ENCODE assay signal across 8 cellular contexts in the genomic region with DNA sequence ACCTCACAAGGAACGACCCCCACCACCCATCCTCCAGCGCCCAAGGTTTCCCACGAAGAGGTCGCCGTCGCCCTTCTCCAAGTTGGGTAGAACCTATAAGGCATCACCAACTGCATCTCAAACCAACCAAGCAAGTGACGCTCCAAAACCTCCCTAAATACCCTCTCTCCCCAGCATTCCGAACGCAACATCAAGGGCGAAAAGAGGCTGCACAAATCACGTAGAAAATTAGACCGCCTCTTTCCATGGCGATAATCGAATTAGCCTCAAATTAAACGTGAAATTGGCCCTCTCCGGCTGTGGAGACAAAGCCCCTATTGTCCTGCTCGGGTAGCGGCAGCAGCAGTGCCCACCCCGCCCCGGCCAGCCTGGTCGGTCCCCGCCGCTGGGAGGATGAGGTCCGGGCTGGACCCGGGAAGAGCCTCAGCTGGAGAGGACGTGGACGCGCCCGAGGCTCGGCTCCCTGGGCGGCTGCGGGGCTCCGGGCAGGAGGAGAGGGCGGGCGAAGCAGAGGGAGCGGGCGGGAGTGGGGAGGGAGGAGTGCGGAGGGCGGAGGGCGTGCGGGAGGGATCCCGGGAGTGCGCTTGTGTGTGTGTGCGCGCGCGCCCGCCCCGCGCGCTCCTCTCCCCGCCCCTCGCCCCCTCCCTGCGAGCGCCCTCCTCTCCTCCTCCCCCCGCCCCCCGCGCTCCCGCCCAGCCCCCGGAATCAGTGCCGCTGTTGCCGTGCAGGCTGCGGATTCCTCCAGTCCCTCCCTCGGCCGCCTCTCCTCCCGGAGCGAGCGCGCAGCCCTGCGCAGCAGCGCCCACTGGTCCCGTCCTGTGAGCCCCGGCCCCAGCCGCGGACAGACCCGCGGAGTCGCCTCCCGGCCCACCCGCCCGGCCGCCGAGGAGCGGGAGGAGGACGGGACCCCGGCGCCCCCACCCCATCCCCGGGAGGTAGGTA. TPM values are rescaled to one million over a fixed set of nuclear protein-coding genes. Genes with fewer than 3 reads are reported as not detected.
A peak's percentile ranks its signal among the peaks of the same experiment; 100 is the strongest.
DNase-seq lines count a peak whose midpoint lies in the region; ATAC-seq and TF ChIP-seq lines count a peak whose summit lies in the region.

Gene SPTBN1 (plus strand): TSS at position 744 of the 942 bp plus-strand sequence. CDS start 70,092 bp downstream, outside the sequence.

- TF ChIP-seq RAD21 in HCT116 (IDR thresholded peaks at IDR 0.05; ENCODE audit: low read depth): no peak

- H4K20me1 ChIP-seq in HCT116 (ENCODE audit: insufficient read depth): no peaks in the 10 kb centered on the region

- peak within 1 kb of the TSS; percentile 65 for H2AFZ ChIP-seq in HCT116 (ENCODE audit: low read depth, low read length, poor library complexity, severe bottlenecking)

- peak; percentile 27 for TF ChIP-seq POLR2A in HCT116 (IDR thresholded peaks at IDR 0.05; ENCODE audit: borderline replicate concordance, extremely low read depth, insufficient read depth, insufficient read length)
- no peak for TF ChIP-seq POLR2A in erythroblast (IDR thresholded peaks at IDR 0.05; ENCODE audit: low read length)
- no peak for TF ChIP-seq POLR2A in testis (IDR thresholded peaks at IDR 0.05)

- H3K79me2 ChIP-seq in HCT116 (ENCODE audit: insufficient read depth, low read length): peaks cover 33% of the 10 kb centered on the region

- H3K4me1 Mint-ChIP-seq in mesothelial cell of epicardium: peaks cover 32% of the 10 kb centered on the region

- H3K4me3 Mint-ChIP-seq in mesothelial cell of epicardium: peak within 1 kb of the TSS; percentile 89

- H3K9ac ChIP-seq in HCT116 (ENCODE audit: low read length): peak within 1 kb of the TSS; percentile 68

- no TSS peak for BruUV-seq in HCT116 (replicated peaks; lab: Mats Ljungman, UMichigan)

- H3K36me3 ChIP-seq in HCT116 (ENCODE audit: control insufficient read depth in 1 of 2, insufficient read depth in 2 of 2, low read length in 2 of 2) (no peaks in the 10 kb centered on the region), testis (ENCODE audit: low read depth, missing control alignments) (no peaks in the 10 kb centered on the region)

- no peaks in the 10 kb centered on the region for H3K27me3 Mint-ChIP-seq in mesothelial cell of epicardium (ENCODE audit: low read depth)

- TF ChIP-seq CTCF in HCT116 (IDR thresholded peaks at IDR 0.05 in 2 of 3, conservative IDR thresholded peaks at IDR 0.05 in 1 of 3; ENCODE audit: borderline replicate concordance in 1 of 3, insufficient read depth in 1 of 3, low read depth in 2 of 3, low read length in 2 of 3) (no peak; a peak in 1 of 6 replicates), mesothelial cell of epicardium (IDR thresholded peaks at IDR 0.05; ENCODE audit: unreplicated experiment) (no peak), testis (IDR thresholded peaks at IDR 0.05) (peak in 1 of 3 experiments; percentile 13)

- CTCF ChIA-PET in HCT116 (lab: Charles Lee): no interaction called here
- CTCF ChIA-PET in activated CD8-positive, alpha-beta memory T cell treated with anti-CD3 and anti-CD28 coated beads for 36 hours (lab: Charles Lee): no interaction called here

- POLR2A ChIA-PET in HCT116 (lab: Charles Lee): no interaction called here
- POLR2A ChIA-PET in activated CD8-positive, alpha-beta memory T cell treated with anti-CD3 and anti-CD28 coated beads for 36 hours (lab: Charles Lee): no interaction called here

- H3K27ac Mint-ChIP-seq in mesothelial cell of epicardium: peak within 1 kb of the TSS; percentile 88

- H3K27ac ChIP-seq in HCT116 (ENCODE audit: low read depth, low read length): peak within 1 kb of the TSS; percentile 65
- H3K27ac ChIP-seq in testis: peak within 1 kb of the TSS; percentile 97 to 98

- H3K4me2 ChIP-seq in HCT116 (ENCODE audit: low read length): peak within 1 kb of the TSS; percentile 97

- ATAC-seq in HCT116 (peak; percentile 75), GM18861 (IDR thresholded peaks at IDR 0.05; ENCODE audit: unreplicated experiment) (no peak)

- peak; percentile 62 for DNase-seq in DMS79 treated with DMSO at 0.1 percent for 48 hours (lab: John Stamatoyannopoulos, UW)
- peak; percentile 61 for DNase-seq in HCT116 (ENCODE audit: low read depth, low spot score)
- DNase-seq in NCI-H2227 (lab: John Stamatoyannopoulos, UW; ENCODE audit: unreplicated experiment): peak; percentile 94
- DNase-seq in erythroblast (lab: John Stamatoyannopoulos, UW): peak; percentile 10 to 22
- peak; percentile 87 to 91 for DNase-seq in mesothelial cell of epicardium (ENCODE audit: low spot score in 2 of 2, unreplicated experiment in 2 of 2)
- peak; percentile 96 for DNase-seq in testis

- 0% methylated on average over 40 to 42 of the region's 88 CpGs for WGBS in testis, 2 donors

- H3K4me1 ChIP-seq in HCT116 (ENCODE audit: control insufficient read depth in 1 of 2, insufficient read depth in 2 of 2, low read length in 2 of 2): peaks cover 5 to 25% of the 10 kb centered on the region in 2 experiments; a peak in 3 of 4 replicates
- H3K4me1 ChIP-seq in testis: peaks cover 12% of the 10 kb centered on the region

- no peaks in the 10 kb centered on the region for H3K27me3 ChIP-seq in HCT116 (ENCODE audit: insufficient read depth, low read length)
- no peaks in the 10 kb centered on the region for H3K27me3 ChIP-seq in testis

- RAD21 ChIA-PET in HCT116 (lab: Charles Lee; ENCODE audit: low non-redundant PET in 1 of 2, low total read pairs in 2 of 2, uncharacterized antibody in 2 of 2, unreplicated experiment in 2 of 2): no interaction called here

- no peaks in the 10 kb centered on the region for H3K36me3 Mint-ChIP-seq in mesothelial cell of epicardium

- H3K9me3 ChIP-seq in HCT116 (ENCODE audit: control insufficient read depth in 1 of 2, insufficient read depth in 1 of 2, low read depth in 1 of 2, low read length in 2 of 2) (no peaks in the 10 kb centered on the region), testis (no peaks in the 10 kb centered on the region)

- no peaks in the 10 kb centered on the region for H3K9me2 ChIP-seq in HCT116 (ENCODE audit: insufficient read depth)

- intact Hi-C loops in HCT116 (cut with micrococcal nuclease) (no loop called here), testis (cut with DNase I; ENCODE audit: low total_unique reads) (no loop called here)

- no peaks in the 10 kb centered on the region for H3K9me3 Mint-ChIP-seq in mesothelial cell of epicardium

- H3K4me3 ChIP-seq in HCT116 (replicated peaks in 1 of 2; ENCODE audit: low read depth in 1 of 2, low read length in 2 of 2) (peak within 1 kb of the TSS; percentile 67 to 78), testis (peak within 1 kb of the TSS; percentile 77 to 93)

TF ChIP-seq in HCT116, 20 proteins besides CTCF, POLR2A, EP300 and RAD21 (continues in another document):
- TF ChIP-seq ZNF274 (IDR thresholded peaks at IDR 0.05; ENCODE audit: low read depth, low read length): no peak
- 0 out of 2 replicates have a peak, but pooled peaks have one; percentile 9 for TF ChIP-seq EGR1 (IDR thresholded peaks at IDR 0.05; ENCODE audit: low read depth)
- TF ChIP-seq YY1 (IDR thresholded peaks at IDR 0.05; ENCODE audit: extremely low read depth, insufficient replicate concordance, low read depth, low read length): no peak
- no peak for TF ChIP-seq JUND (IDR thresholded peaks at IDR 0.05)
- TF ChIP-seq SRF (IDR thresholded peaks at IDR 0.05; ENCODE audit: low read depth): no peak
- TF ChIP-seq CEBPB (IDR thresholded peaks at IDR 0.05; ENCODE audit: low read depth): no peak
- TF ChIP-seq, protein P1, sequence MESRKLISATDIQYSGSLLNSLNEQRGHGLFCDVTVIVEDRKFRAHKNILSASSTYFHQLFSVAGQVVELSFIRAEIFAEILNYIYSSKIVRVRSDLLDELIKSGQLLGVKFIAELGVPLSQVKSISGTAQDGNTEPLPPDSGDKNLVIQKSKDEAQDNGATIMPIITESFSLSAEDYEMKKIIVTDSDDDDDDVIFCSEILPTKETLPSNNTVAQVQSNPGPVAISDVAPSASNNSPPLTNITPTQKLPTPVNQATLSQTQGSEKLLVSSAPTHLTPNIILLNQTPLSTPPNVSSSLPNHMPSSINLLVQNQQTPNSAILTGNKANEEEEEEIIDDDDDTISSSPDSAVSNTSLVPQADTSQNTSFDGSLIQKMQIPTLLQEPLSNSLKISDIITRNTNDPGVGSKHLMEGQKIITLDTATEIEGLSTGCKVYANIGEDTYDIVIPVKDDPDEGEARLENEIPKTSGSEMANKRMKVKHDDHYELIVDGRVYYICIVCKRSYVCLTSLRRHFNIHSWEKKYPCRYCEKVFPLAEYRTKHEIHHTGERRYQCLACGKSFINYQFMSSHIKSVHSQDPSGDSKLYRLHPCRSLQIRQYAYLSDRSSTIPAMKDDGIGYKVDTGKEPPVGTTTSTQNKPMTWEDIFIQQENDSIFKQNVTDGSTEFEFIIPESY (IDR thresholded peaks at IDR 0.05; ENCODE audit: extremely low read depth, insufficient replicate concordance, low read length): no peak
- TF ChIP-seq SP1 (IDR thresholded peaks at IDR 0.05; ENCODE audit: low read depth): no peak
- TF ChIP-seq CBX3 (IDR thresholded peaks at IDR 0.05; ENCODE audit: low read depth): no peak
- peak; percentile 12; the same call in 1 of the 2 replicates for TF ChIP-seq SIN3A (IDR thresholded peaks at IDR 0.05; ENCODE audit: low read depth)
- no peak for TF ChIP-seq ELF1 (IDR thresholded peaks at IDR 0.05; ENCODE audit: borderline replicate concordance, low read depth)
- no peak for TF ChIP-seq ZFX (IDR thresholded peaks at IDR 0.05)
- TF ChIP-seq POLR2AphosphoS5 (IDR thresholded peaks at IDR 0.05; ENCODE audit: low read depth, low read length): peak; percentile 83

RNA-seq across cellular contexts. Expression of gene SPTBN1, which starts in this region (rescaled TPM):
- total RNA-seq in HCT116 (2021; ENCODE audit: unreplicated experiment): 84.4 TPM
- 36.1 and 41.4 TPM in 2 replicates for polyA plus RNA-seq in HCT116 (2012)
- 10 to 100 TPM; 42.1 to 42.5 TPM for total RNA-seq in activated CD8-positive, alpha-beta memory T cell treated with anti-CD3 and anti-CD28 coated beads for 36 hours
- total RNA-seq in mesothelial cell of epicardium: 265 to 281 TPM (median 271 TPM) in 3 replicates
- 100 to 1,000 TPM; 278 to 366 TPM for total RNA-seq in testis
- polyA plus RNA-seq in testis (ENCODE audit: insufficient read depth, low read depth, low replicate concordance): 143 TPM

Comparison
In these comparisons a context has a peak if more than half of its experiments do, and no peak if none do; other contexts are left out.
1. DNase-seq: peak in every context shown above with its lines; median percentile 96 in testis; 94 in NCI-H2227; 89 in mesothelial cell of epicardium; 62 in DMS79 treated with DMSO at 0.1 percent for 48 hours; 61 in HCT116; 16 in erythroblast.